31 cellular contexts compared by ENCODE assay signal in the genomic region with DNA sequence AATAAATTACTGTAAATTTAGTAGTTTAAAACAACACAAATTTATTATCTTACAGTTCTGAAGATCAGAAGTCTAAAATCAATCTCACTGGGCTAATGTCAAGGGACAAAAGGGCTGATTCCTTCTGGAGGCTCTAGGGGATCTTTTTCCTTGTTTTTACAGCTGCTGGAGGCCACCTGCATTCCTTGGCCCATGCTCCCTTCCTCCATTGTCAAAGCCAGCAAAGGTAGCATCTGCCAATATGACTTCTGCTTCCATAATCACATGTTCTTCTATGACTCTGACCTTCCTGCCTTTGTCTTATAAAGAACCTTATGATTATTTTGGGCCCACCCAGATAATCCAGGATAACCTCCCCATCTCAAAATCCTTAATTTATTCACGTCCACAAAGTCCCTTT.
"Had no signal": no experiment of that assay in that cellular context is flagged by ENCODE, and none has a peak within 500 bp of the region (broad histone marks: within the 10 kb centered on the region; RNA-seq: fewer than 3 reads in every experiment).

No MANE protein-coding gene starts in this region.

- H3K4me3 ChIP-seq: adrenal gland, breast epithelium, cardiac muscle cell, coronary artery, esophagus muscularis mucosa, gastrocnemius medialis, heart left ventricle had no signal

- DNase-seq: activated CD4-positive, alpha-beta memory T cell treated with anti-CD3 and anti-CD28 coated beads for 36 hours; activated CD4-positive, alpha-beta T cell treated with anti-CD3 and anti-CD28 coated beads for 36 hours; activated CD4-positive, alpha-beta T cell treated with anti-CD3 and anti-CD28 coated beads, Interleukin-2, amount 10 ng/mL, durations not matched to agents 24 days and 14 days; activated CD4-positive, CD25-positive, alpha-beta regulatory T cell; activated CD4-positive, CD25-positive, alpha-beta regulatory T cell treated with anti-CD3 and anti-CD28 coated beads, Interleukin-2, amount 50 U/mL, for 72 hours; activated CD8-positive, alpha-beta memory T cell treated with anti-CD3 and anti-CD28 coated beads, Interleukin-2, amount 10 ng/mL, durations not matched to agents 7 days and 5 days; activated CD8-positive, alpha-beta memory T cell treated with anti-CD3 and anti-CD28 coated beads, Interleukin-2, amount 50 U/mL, for 4 hours; activated CD8-positive, alpha-beta T cell treated with anti-CD3 and anti-CD28 coated beads, Interleukin-2, amount 10 ng/mL, durations not matched to agents 7 days and 5 days; activated effector memory CD4-positive, alpha-beta T cell treated with anti-CD3 and anti-CD28 coated beads, Interleukin-2, amount 50 U/mL, for 16 hours; activated naive CD4-positive, alpha-beta T cell treated with anti-CD3 and anti-CD28 coated beads for 36 hours; activated naive CD8-positive, alpha-beta T cell treated with anti-CD3 and anti-CD28 coated beads for 36 hours; activated naive CD8-positive, alpha-beta T cell treated with anti-CD3 and anti-CD28 coated beads, Interleukin-2, amount 50 U/mL, for 24 hours; activated T-cell treated with anti-CD3 and anti-CD28 coated beads, Interleukin-2, amount 50 U/mL, for 1 hour; activated T-cell treated with anti-CD3 and anti-CD28 coated beads, Interleukin-2, amount 50 U/mL, for 48 hours; adrenal gland; amygdala; aorta; central memory CD4-positive, alpha-beta T cell; cerebellar nuclear complex; effector CD4-positive, alpha-beta T cell; effector memory CD8-positive, alpha-beta T cell; erythroblast; foreskin keratinocyte; gastrocnemius medialis; glutamatergic neuron; heart left ventricle; hypothalamus had no signal

- H3K27me3 ChIP-seq: breast epithelium, cardiac muscle cell, foreskin keratinocyte, gastrocnemius medialis had no signal

- H3K27ac ChIP-seq: adrenal gland, breast epithelium, cardiac muscle cell, coronary artery, esophagus muscularis mucosa, foreskin keratinocyte, gastrocnemius medialis, heart left ventricle had no signal

- H3K9me3 ChIP-seq: adrenal gland, breast epithelium, esophagus muscularis mucosa, gastrocnemius medialis, heart left ventricle had no signal

- H3K4me1 ChIP-seq: adrenal gland, breast epithelium, esophagus muscularis mucosa, gastrocnemius medialis, heart left ventricle had no signal

- ATAC-seq: activated CD4-positive, alpha-beta T cell treated with anti-CD3 and anti-CD28 coated beads for 36 hours; activated CD8-positive, alpha-beta memory T cell treated with anti-CD3 and anti-CD28 coated beads, Interleukin-2, amount 10 ng/mL, durations not matched to agents 7 days and 5 days; activated CD8-positive, alpha-beta T cell treated with anti-CD3 and anti-CD28 coated beads, Interleukin-2, amount 10 ng/mL, durations not matched to agents 7 days and 5 days; activated naive CD8-positive, alpha-beta T cell treated with anti-CD3 and anti-CD28 coated beads, Interleukin-2, amount 50 U/mL, for 24 hours; effector memory CD8-positive, alpha-beta T cell; foreskin keratinocyte; gastrocnemius medialis; heart left ventricle had no signal

- H3K36me3 ChIP-seq: adrenal gland, breast epithelium, cardiac muscle cell, esophagus muscularis mucosa, gastrocnemius medialis, heart left ventricle had no signal
